Comparison of ENCODE assay signal across 14 cellular contexts in genomic region chr3:107414325-107414964, GRCh38. TPM values are rescaled to one million over a fixed set of nuclear protein-coding genes. Genes with fewer than 3 reads are reported as not detected.
DNase-seq lines count a peak whose midpoint lies in the region; ATAC-seq and TF ChIP-seq lines count a peak whose summit lies in the region.
"Had no signal": no experiment of that assay in that cellular context is flagged by ENCODE, and none has a peak within 500 bp of the region (broad histone marks: within the 10 kb centered on the region; RNA-seq: fewer than 3 reads in every experiment).

No MANE protein-coding gene starts in this region.

- ATAC-seq in GM18858 (IDR thresholded peaks at IDR 0.05; ENCODE audit: unreplicated experiment) (peak; percentile 87), GM21381 (IDR thresholded peaks at IDR 0.05; ENCODE audit: unreplicated experiment) (peak; percentile 89), HG03064 (IDR thresholded peaks at IDR 0.05; ENCODE audit: low read depth, unreplicated experiment) (peak; percentile 86)
- ATAC-seq in stimulated activated memory B cell treated with anti-CD40 and anti-IgM and Interleukin-4, amounts not matched to agents 10 μg/mL and 1 μg/mL and 100 μg/mL, for 72 hours: no peak
- ATAC-seq: psoas muscle, WTC11 had no signal

- H3K4me3 Mint-ChIP-seq in T-helper 2 cell treated with Interferon-gamma antibody and Interleukin-4, amounts not matched to agents 5 μg/mL and 100 μg/mL, for 36 hours: no peak overlapping the region
- no peak overlapping the region for H3K4me3 Mint-ChIP-seq in stimulated activated memory B cell treated with anti-CD40 and anti-IgM and Interleukin-4, amounts not matched to agents 10 μg/mL and 1 μg/mL and 100 μg/mL, for 72 hours
- H3K4me3 Mint-ChIP-seq: CD14-positive monocyte, WTC11 had no signal

- H3K9me3 Mint-ChIP-seq in T-helper 2 cell treated with Interferon-gamma antibody and Interleukin-4, amounts not matched to agents 5 μg/mL and 100 μg/mL, for 36 hours: peaks cover 19% of the 10 kb centered on the region
- H3K9me3 Mint-ChIP-seq in stimulated activated memory B cell treated with anti-CD40 and anti-IgM and Interleukin-4, amounts not matched to agents 10 μg/mL and 1 μg/mL and 100 μg/mL, for 72 hours: peaks cover 8% of the 10 kb centered on the region

- peaks cover 1% of the 10 kb centered on the region for H3K36me3 Mint-ChIP-seq in T-helper 2 cell treated with Interferon-gamma antibody and Interleukin-4, amounts not matched to agents 5 μg/mL and 100 μg/mL, for 36 hours (ENCODE audit: low read depth)
- H3K36me3 Mint-ChIP-seq in stimulated activated memory B cell treated with anti-CD40 and anti-IgM and Interleukin-4, amounts not matched to agents 10 μg/mL and 1 μg/mL and 100 μg/mL, for 72 hours: peaks cover 2% of the 10 kb centered on the region
- H3K36me3 Mint-ChIP-seq: CD14-positive monocyte had no signal

- peaks cover 11% of the 10 kb centered on the region for H3K4me1 Mint-ChIP-seq in T-helper 2 cell treated with Interferon-gamma antibody and Interleukin-4, amounts not matched to agents 5 μg/mL and 100 μg/mL, for 36 hours (ENCODE audit: low read depth)
- H3K4me1 Mint-ChIP-seq in stimulated activated memory B cell treated with anti-CD40 and anti-IgM and Interleukin-4, amounts not matched to agents 10 μg/mL and 1 μg/mL and 100 μg/mL, for 72 hours: no peaks in the 10 kb centered on the region
- H3K4me1 Mint-ChIP-seq: CD14-positive monocyte, WTC11 had no signal

- peak overlapping the region; percentile 53 for H3K27ac Mint-ChIP-seq in T-helper 2 cell treated with Interferon-gamma antibody and Interleukin-4, amounts not matched to agents 5 μg/mL and 100 μg/mL, for 36 hours
- H3K27ac Mint-ChIP-seq in stimulated activated memory B cell treated with anti-CD40 and anti-IgM and Interleukin-4, amounts not matched to agents 10 μg/mL and 1 μg/mL and 100 μg/mL, for 72 hours: no peak overlapping the region
- H3K27ac Mint-ChIP-seq: CD14-positive monocyte, WTC11 had no signal

- H3K27me3 ChIP-seq in Peyer's patch: no peaks in the 10 kb centered on the region
- H3K27me3 ChIP-seq: transverse colon had no signal

- DNase-seq in T-helper 2 cell treated with Interferon-gamma antibody and Interleukin-4, amounts not matched to agents 5 μg/mL and 100 μg/mL, for 36 hours (ENCODE audit: low spot score): no peak
- no peak for DNase-seq in NCI-H2196 (lab: John Stamatoyannopoulos, UW; ENCODE audit: unreplicated experiment)
- DNase-seq in DMS79 (lab: John Stamatoyannopoulos, UW): no peak
- DNase-seq in Peyer's patch: no peak
- DNase-seq: NCI-H1436 treated with DMSO at 0.1 percent for 48 hours, psoas muscle, transverse colon had no signal

- no peak for TF ChIP-seq CTCF in Peyer's patch (IDR thresholded peaks at IDR 0.05)

- H3K9me3 ChIP-seq in Peyer's patch: no peaks in the 10 kb centered on the region

- H3K27ac ChIP-seq in Peyer's patch: no peak overlapping the region
- H3K27ac ChIP-seq: psoas muscle, transverse colon had no signal

- H3K36me3 ChIP-seq in Peyer's patch: no peaks in the 10 kb centered on the region
- H3K36me3 ChIP-seq: transverse colon had no signal

- no peak overlapping the region for H3K4me3 ChIP-seq in Peyer's patch
- H3K4me3 ChIP-seq: psoas muscle, transverse colon had no signal

- peaks cover 17% of the 10 kb centered on the region for H3K27me3 Mint-ChIP-seq in T-helper 2 cell treated with Interferon-gamma antibody and Interleukin-4, amounts not matched to agents 5 μg/mL and 100 μg/mL, for 36 hours (ENCODE audit: low read depth)
- H3K27me3 Mint-ChIP-seq in stimulated activated memory B cell treated with anti-CD40 and anti-IgM and Interleukin-4, amounts not matched to agents 10 μg/mL and 1 μg/mL and 100 μg/mL, for 72 hours: no peaks in the 10 kb centered on the region

- no peak for TF ChIP-seq POLR2A in Peyer's patch (IDR thresholded peaks at IDR 0.05)

- no peaks in the 10 kb centered on the region for H3K4me1 ChIP-seq in Peyer's patch
- H3K4me1 ChIP-seq: psoas muscle, transverse colon had no signal

RNA-seq across cellular contexts. Expression of gene CCDC54, which starts 37.2 kb away (rescaled TPM):
- total RNA-seq in Peyer's patch: not detected
- total RNA-seq: lung microvascular endothelial cell, psoas muscle, transverse colon, WTC11 had no signal
